Comparison of ENCODE assay signal across 21 cellular contexts in the genomic region with DNA sequence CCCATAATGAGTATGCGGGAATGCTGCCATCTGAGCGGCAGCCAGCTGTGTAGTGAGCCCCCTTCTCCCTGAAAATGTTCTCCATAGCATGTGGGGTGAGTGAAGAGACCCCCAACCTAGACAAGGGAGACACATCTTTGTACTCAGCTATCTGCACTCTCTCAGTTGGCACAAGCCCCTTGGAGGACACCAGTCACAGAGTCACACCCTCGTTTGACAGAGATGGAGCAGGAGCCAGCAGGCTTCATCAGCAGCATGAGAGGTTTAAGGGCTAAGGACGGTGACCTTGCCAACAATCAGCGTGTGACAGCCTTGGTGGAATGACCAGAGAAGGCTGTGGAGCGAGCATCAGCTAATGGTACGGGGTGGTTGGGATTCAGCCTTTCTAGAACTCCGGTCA.
DNase-seq lines count a peak whose midpoint lies in the region; ATAC-seq and TF ChIP-seq lines count a peak whose summit lies in the region.
"Had no signal": no experiment of that assay in that cellular context is flagged by ENCODE, and none has a peak within 500 bp of the region (broad histone marks: within the 10 kb centered on the region; RNA-seq: fewer than 3 reads in every experiment).

No MANE protein-coding gene starts in this region.

- peak overlapping the region; percentile 14 for H3K14ac ChIP-seq in neuronal stem cell (ENCODE audit: low read length)

- no peak overlapping the region for H2BK5ac ChIP-seq in neuronal stem cell (ENCODE audit: low read length)

- peak overlapping the region; percentile 91 for H3K27ac ChIP-seq in angular gyrus (ENCODE audit: low read depth, low read length)
- H3K27ac ChIP-seq in heart right ventricle, result peak overlapping the region in 2 of 10 donors; percentile 26 to 91
- no peak overlapping the region for H3K27ac ChIP-seq in neuronal stem cell (replicated peaks; ENCODE audit: low read length)

- TF ChIP-seq CTCF in heart right ventricle (IDR thresholded peaks at IDR 0.05), result no peak
- TF ChIP-seq CTCF in mesothelial cell of epicardium (IDR thresholded peaks at IDR 0.05; ENCODE audit: unreplicated experiment), result no peak

- H3K27me3 Mint-ChIP-seq in mesothelial cell of epicardium (ENCODE audit: low read depth), result no peaks in the 10 kb centered on the region
- H3K27me3 Mint-ChIP-seq: CD4-positive, alpha-beta T cell had no signal

- no peak overlapping the region for H2BK15ac ChIP-seq in neuronal stem cell (ENCODE audit: low read length)

- H3K9ac ChIP-seq in neuronal stem cell (ENCODE audit: low read depth, low read length, poor library complexity), result peak overlapping the region; percentile 24

- H4K8ac ChIP-seq in neuronal stem cell (ENCODE audit: low read depth, low read length), result no peak overlapping the region

- H3K27me3 ChIP-seq in heart right ventricle (peaks cover 0 to 12% (median 0%) of the 10 kb centered on the region in 7 donors), neuronal stem cell (ENCODE audit: control insufficient read depth in 3 of 3, insufficient read depth in 3 of 3, low read depth in 1 of 3, low read length in 3 of 3) (peaks cover 0 to 2% (median 0%) of the 10 kb centered on the region in 3 experiments)

- peak in 7 of 8 donors; percentile 41 to 73 (median 50) for ATAC-seq in heart right ventricle
- no peak for ATAC-seq in GM18502 (IDR thresholded peaks at IDR 0.05; ENCODE audit: poor library complexity, unreplicated experiment)
- ATAC-seq: GM12878, GM23338, HCT116 had no signal

- H2AK5ac ChIP-seq in neuronal stem cell (ENCODE audit: low read depth, low read length), result peak overlapping the region; percentile 25

- H2BK12ac ChIP-seq in neuronal stem cell (ENCODE audit: low read length), result no peak overlapping the region

- H4K91ac ChIP-seq in neuronal stem cell (ENCODE audit: low read depth, low read length, poor library complexity), result no peak overlapping the region

- no peak overlapping the region for H3K4me3 Mint-ChIP-seq in mesothelial cell of epicardium
- H3K4me3 Mint-ChIP-seq: CD4-positive, alpha-beta T cell; GM23338 had no signal

- no peaks in the 10 kb centered on the region for H3K4me1 Mint-ChIP-seq in mesothelial cell of epicardium

- H3K9me3 ChIP-seq in heart right ventricle, result no peaks in the 10 kb centered on the region
- H3K9me3 ChIP-seq in neuronal stem cell (replicated peaks in 1 of 2; ENCODE audit: control insufficient read depth in 2 of 2, insufficient read depth in 1 of 2, low read depth in 1 of 2, low read length in 2 of 2), result peaks cover 0 to 1% of the 10 kb centered on the region in 2 donors

- H3K36me3 ChIP-seq in heart right ventricle (no peaks in the 10 kb centered on the region), neuronal stem cell (replicated peaks in 1 of 2; ENCODE audit: control insufficient read depth in 2 of 2, insufficient read depth in 2 of 2, low read length in 2 of 2) (no peaks in the 10 kb centered on the region)

- no peak overlapping the region for H2AFZ ChIP-seq in neuronal stem cell (ENCODE audit: low read length)
- H2AFZ ChIP-seq: GM23338 had no signal

- peak overlapping the region; percentile 35 for H3K18ac ChIP-seq in neuronal stem cell (ENCODE audit: low read length)

- DNase-seq in Ammon's horn (ENCODE audit: low spot score) (peak; percentile 62), heart right ventricle (peak in 1 of 2 donors; percentile 55), neuronal stem cell (ENCODE audit: low spot score) (no peak), OCI-M2 (lab: John Stamatoyannopoulos, UW; ENCODE audit: unreplicated experiment) (no peak), mesothelial cell of epicardium (ENCODE audit: low spot score in 2 of 2, unreplicated experiment in 2 of 2) (no peak)
- DNase-seq in stimulated activated CD4-positive, alpha-beta T cell treated with anti-CD3 and anti-CD28 coated beads, Interleukin-4, amount 100 ng/mL, for 4 hours, result no peak
- DNase-seq: Caco-2; CD4-positive, alpha-beta T cell; MM.1S; NCI-H1092; NCI-H146; NCI-H2029 treated with DMSO at 0.1 percent for 48 hours; NCI-H2171; NCI-H69; NK-92 treated with Interleukin-12 subunit alpha and Interleukin-12 subunit beta, amount 100 ng/mL, for 24 hours; SHP77 had no signal

- H3K79me1 ChIP-seq in neuronal stem cell (ENCODE audit: low read depth, low read length), result no peaks in the 10 kb centered on the region

- peaks cover 8% of the 10 kb centered on the region for H3K9me3 Mint-ChIP-seq in mesothelial cell of epicardium

- H3K4ac ChIP-seq in neuronal stem cell (ENCODE audit: low read length), result no peak overlapping the region

- H3K36me3 Mint-ChIP-seq in mesothelial cell of epicardium, result peaks cover 4% of the 10 kb centered on the region

- H3K23ac ChIP-seq in neuronal stem cell (ENCODE audit: low read depth, low read length, poor library complexity), result no peak overlapping the region

- H3K4me3 ChIP-seq in heart right ventricle (no peak overlapping the region), neuronal stem cell (ENCODE audit: low read length in 2 of 2) (no peak overlapping the region)
- H3K4me3 ChIP-seq: GM12878, GM23338 had no signal

- H3K27ac Mint-ChIP-seq in mesothelial cell of epicardium, result no peak overlapping the region
- H3K27ac Mint-ChIP-seq: CD4-positive, alpha-beta T cell; GM23338 had no signal

- 45 to 59% methylated on average over 8 of the region's 8 CpGs for WGBS in heart right ventricle, 2 donors
- no CpG with 5 or more reads among the region's 8 CpGs for WGBS in neuronal stem cell (ENCODE audit: extremely low coverage in 2 of 2, insufficient read length in 2 of 2, insufficient replicate concordance in 1 of 2), 2 donors

- H2BK120ac ChIP-seq in neuronal stem cell (ENCODE audit: low read depth, low read length), result no peak overlapping the region

- intact Hi-C loops in heart right ventricle (cut with DNase I), result loop anchor here in 2 of 10 donors (10.0 kb wide), 2 partner anchors 194 to 644 kb away; partner anchors contain the start of gene CEP192 (in 1 of the 2)

- peaks cover 11 to 60% (median 35%) of the 10 kb centered on the region in 9 donors for H3K4me1 ChIP-seq in heart right ventricle
- H3K4me1 ChIP-seq in neuronal stem cell (ENCODE audit: control insufficient read depth in 2 of 2, insufficient read depth in 1 of 2, low read depth in 1 of 2, low read length in 2 of 2), result peaks cover 0 to 1% of the 10 kb centered on the region in 2 donors
- H3K4me1 ChIP-seq: Caco-2 had no signal

- no peak overlapping the region for H3K4me2 ChIP-seq in neuronal stem cell (ENCODE audit: insufficient read depth, low read length, poor library complexity, severe bottlenecking)
- H3K4me2 ChIP-seq: GM23338 had no signal
